Comparison of ENCODE assay signal across 19 cellular contexts in the genomic region with DNA sequence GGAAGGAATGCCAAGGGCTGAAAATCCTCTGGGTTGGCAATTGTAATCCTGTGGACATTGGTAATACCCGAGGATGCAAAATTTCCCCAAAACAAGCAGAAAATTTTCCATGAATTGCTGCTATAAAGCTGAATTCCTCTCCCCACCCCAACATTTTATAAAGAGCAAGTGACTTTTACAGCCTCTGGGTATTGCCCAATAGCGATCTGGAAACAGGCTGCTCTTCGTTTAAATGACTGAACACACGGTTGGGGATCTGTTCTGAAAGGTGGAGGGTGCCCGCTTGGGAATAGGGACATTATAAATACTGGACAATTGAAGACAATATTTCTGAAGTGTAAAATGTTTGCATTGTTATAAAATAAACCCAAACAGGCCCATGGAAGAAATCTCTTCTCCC. TPM values are rescaled to one million over a fixed set of nuclear protein-coding genes. Genes with fewer than 3 reads are reported as not detected.
DNase-seq lines count a peak whose midpoint lies in the region; ATAC-seq and TF ChIP-seq lines count a peak whose summit lies in the region.
"Had no signal": no experiment of that assay in that cellular context is flagged by ENCODE, and none has a peak within 500 bp of the region (broad histone marks: within the 10 kb centered on the region; RNA-seq: fewer than 3 reads in every experiment).

No MANE protein-coding gene starts in this region.

- H2BK12ac ChIP-seq in mesenchymal stem cell (ENCODE audit: low read length in 2 of 2): no peak overlapping the region

- intact Hi-C loops in colonic mucosa (cut with DNase I): no loop called here

- no peak overlapping the region for H4K8ac ChIP-seq in mesenchymal stem cell (ENCODE audit: low read length)

- no peak overlapping the region for H3K4me2 ChIP-seq in mesenchymal stem cell (ENCODE audit: low read length, poor library complexity, severe bottlenecking)
- H3K4me2 ChIP-seq: BLaER1, neural progenitor cell had no signal

- H2AK5ac ChIP-seq in mesenchymal stem cell (ENCODE audit: low read length, severe bottlenecking): peak overlapping the region; percentile 80

- H3K18ac ChIP-seq in mesenchymal stem cell (ENCODE audit: low read depth in 1 of 2, low read length in 2 of 2): no peak overlapping the region

- H3K36me3 ChIP-seq in colonic mucosa (no peaks in the 10 kb centered on the region), mesenchymal stem cell (ENCODE audit: control insufficient read depth in 1 of 2, insufficient read depth in 2 of 2, low read depth in 1 of 2, low read length in 2 of 2) (no peaks in the 10 kb centered on the region), upper lobe of left lung (no peaks in the 10 kb centered on the region)
- H3K36me3 ChIP-seq: BLaER1, neural progenitor cell, right atrium auricular region had no signal

- DNase-seq in NCI-H526 treated with DMSO at 0.1 percent for 48 hours (lab: John Stamatoyannopoulos, UW) (peak; percentile 50), colonic mucosa (peak; percentile 77), mesenchymal stem cell (no peak), upper lobe of left lung (no peak), GDM1 (lab: John Stamatoyannopoulos, UW) (no peak), NCI-H2107 treated with DMSO at 0.1 percent for 48 hours (lab: John Stamatoyannopoulos, UW; ENCODE audit: unreplicated experiment) (no peak)
- DNase-seq in stimulated activated CD4-positive, alpha-beta T cell treated with anti-CD3 and anti-CD28 coated beads, Interleukin-2, amount 100 ng/mL, for 24 hours: no peak
- DNase-seq: amniotic stem cell, DMS53, endodermal cell, NCI-H1092 treated with DMSO at 0.1 percent for 48 hours, SIG-M5, T-helper 17 cell had no signal

- peak overlapping the region; percentile 13 for H3K4me3 ChIP-seq in colonic mucosa
- no peak overlapping the region for H3K4me3 ChIP-seq in mesenchymal stem cell (ENCODE audit: insufficient read depth in 1 of 2, low read depth in 1 of 2, low read length in 2 of 2)
- H3K4me3 ChIP-seq in upper lobe of left lung: no peak overlapping the region
- H3K4me3 ChIP-seq: BLaER1, neural progenitor cell, right atrium auricular region had no signal

- H3K23ac ChIP-seq in mesenchymal stem cell (ENCODE audit: low read length in 2 of 2): no peak overlapping the region

- H3K27me3 ChIP-seq in colonic mucosa: no peaks in the 10 kb centered on the region
- H3K27me3 ChIP-seq in mesenchymal stem cell (ENCODE audit: control insufficient read depth in 1 of 2, insufficient read depth in 1 of 2, low read length in 2 of 2): peaks cover 0 to 32% of the 10 kb centered on the region in 2 experiments
- no peaks in the 10 kb centered on the region for H3K27me3 ChIP-seq in upper lobe of left lung
- H3K27me3 ChIP-seq: BLaER1, neural progenitor cell, right atrium auricular region had no signal

- no peaks in the 10 kb centered on the region for H3K79me1 ChIP-seq in mesenchymal stem cell (replicated peaks; ENCODE audit: low read length, poor library complexity, severe bottlenecking)

- H3K27ac ChIP-seq in colonic mucosa (peak overlapping the region; percentile 83), mesenchymal stem cell (ENCODE audit: low read length, poor library complexity, severe bottlenecking) (no peak overlapping the region), upper lobe of left lung (peak overlapping the region; percentile 59 to 77 (median 66))
- H3K27ac ChIP-seq: BLaER1, neural progenitor cell, right atrium auricular region had no signal

- TF ChIP-seq POLR2A in upper lobe of left lung (IDR thresholded peaks at IDR 0.05): no peak

- no peak for TF ChIP-seq CTCF in colonic mucosa (IDR thresholded peaks at IDR 0.05)
- no peak for TF ChIP-seq CTCF in upper lobe of left lung (IDR thresholded peaks at IDR 0.05)

- H2BK120ac ChIP-seq in mesenchymal stem cell (ENCODE audit: low read depth, low read length): no peak overlapping the region

- H3K9ac ChIP-seq in colonic mucosa (ENCODE audit: low read depth in 2 of 2, low read length in 2 of 2) (peak overlapping the region in 1 of 2 donors; percentile 68), mesenchymal stem cell (ENCODE audit: low read length) (no peak overlapping the region)
- H3K9ac ChIP-seq: BLaER1, neural progenitor cell had no signal

- no peak overlapping the region for H4K91ac ChIP-seq in mesenchymal stem cell (ENCODE audit: low read length)

- no peak overlapping the region for H2BK5ac ChIP-seq in mesenchymal stem cell (ENCODE audit: low read depth, low read length, poor library complexity, severe bottlenecking)

- H3K4me1 ChIP-seq in colonic mucosa (peaks cover under 1% of the 10 kb centered on the region), mesenchymal stem cell (ENCODE audit: control insufficient read depth, insufficient read depth, low read depth, low read length) (peaks cover 24% of the 10 kb centered on the region), upper lobe of left lung (peaks cover 0 to 42% (median 24%) of the 10 kb centered on the region in 4 donors)
- H3K4me1 ChIP-seq: BLaER1, right atrium auricular region had no signal

- ATAC-seq in upper lobe of left lung (ENCODE audit: low FRiP score in 2 of 2): no peak
- ATAC-seq: activated T-helper 17 cell treated with anti-CD3 and anti-CD28 coated beads, Interleukin-2, amount 50 U/mL, for 72 hours; T-helper 17 cell had no signal

- H2AFZ ChIP-seq in mesenchymal stem cell (ENCODE audit: low read depth, low read length): no peak overlapping the region
- H2AFZ ChIP-seq: neural progenitor cell had no signal

- no peak for TF ChIP-seq EP300 in upper lobe of left lung (IDR thresholded peaks at IDR 0.05)

- 40% methylated on average over 4 of the region's 5 CpGs for WGBS in mesenchymal stem cell
- 51 to 56% methylated on average over 5 of the region's 5 CpGs for WGBS in upper lobe of left lung, 2 donors

- H3K9me3 ChIP-seq in colonic mucosa: no peaks in the 10 kb centered on the region
- no peaks in the 10 kb centered on the region for H3K9me3 ChIP-seq in mesenchymal stem cell (ENCODE audit: control insufficient read depth, low read length)
- no peaks in the 10 kb centered on the region for H3K9me3 ChIP-seq in upper lobe of left lung
- H3K9me3 ChIP-seq: BLaER1, right atrium auricular region had no signal

- H3K14ac ChIP-seq in mesenchymal stem cell (ENCODE audit: low read length in 2 of 2): no peak overlapping the region

- no peak overlapping the region for H2BK15ac ChIP-seq in mesenchymal stem cell (ENCODE audit: low read depth, poor library complexity, severe bottlenecking)

- no peak overlapping the region for H3K4ac ChIP-seq in mesenchymal stem cell (ENCODE audit: low read depth in 1 of 2, low read length in 2 of 2)

RNA-seq across cellular contexts. Expression of a gene that starts 20.6 kb away (rescaled TPM):
- total RNA-seq in colonic mucosa (100 to 1,000 TPM; 289 to 316 TPM), upper lobe of left lung (100 to 1,000 TPM in 1 of 6 donors, 10 to 100 TPM in 5; 31.8 to 122 (median 57.7) TPM)
- polyA plus RNA-seq in mesenchymal stem cell (2013, experiment 1 of 2): not detected
- 0.01 TPM for polyA plus RNA-seq in mesenchymal stem cell (2013, experiment 2 of 2)
- total RNA-seq: activated CD8-positive, alpha-beta memory T cell treated with anti-CD3 and anti-CD28 coated beads for 36 hours; lung microvascular endothelial cell had no signal

Comparison
In these comparisons a context has a peak if more than half of its experiments do, and no peak if none do; other contexts are left out.
1. DNase-seq: peak in NCI-H526 treated with DMSO at 0.1 percent for 48 hours (single experiment) and colonic mucosa (single experiment); none in mesenchymal stem cell (single experiment), upper lobe of left lung (0 of 2), GDM1 (single experiment), NCI-H2107 treated with DMSO at 0.1 percent for 48 hours (single experiment) and stimulated activated CD4-positive, alpha-beta T cell treated with anti-CD3 and anti-CD28 coated beads, Interleukin-2, amount 100 ng/mL, for 24 hours (0 of 2).